15 cellular contexts compared by ENCODE assay signal in genomic region chr12:5524769-5525436, GRCh38.
DNase-seq lines count a peak whose midpoint lies in the region; ATAC-seq and TF ChIP-seq lines count a peak whose summit lies in the region.
"Had no signal": no experiment of that assay in that cellular context is flagged by ENCODE, and none has a peak within 500 bp of the region (broad histone marks: within the 10 kb centered on the region; RNA-seq: fewer than 3 reads in every experiment).

No MANE protein-coding gene starts in this region.

- WGBS in aorta, 2 donors = 88 to 89% methylated on average over 15 of the region's 15 CpGs

- intact Hi-C loops in aorta (cut with DNase I) = no loop called here

- no peaks in the 10 kb centered on the region for H3K4me1 Mint-ChIP-seq in stimulated activated naive CD8-positive, alpha-beta T cell treated with anti-CD3 and anti-CD28 coated beads, Interleukin-15, amount 100 ng/mL, for 72 hours
- H3K4me1 Mint-ChIP-seq in osteocyte (ENCODE audit: unreplicated experiment) = no peaks in the 10 kb centered on the region
- H3K4me1 Mint-ChIP-seq: B cell, IgD-negative memory B cell had no signal

- H3K36me3 ChIP-seq in aorta (ENCODE audit: control insufficient read depth in 1 of 2, insufficient read depth in 2 of 2, low read length in 1 of 2) = no peaks in the 10 kb centered on the region

- H3K27ac ChIP-seq in aorta (ENCODE audit: low read depth in 1 of 2, low read length in 2 of 2) = no peak overlapping the region

- H3K27ac Mint-ChIP-seq in stimulated activated naive CD8-positive, alpha-beta T cell treated with anti-CD3 and anti-CD28 coated beads, Interleukin-15, amount 100 ng/mL, for 72 hours = peak overlapping the region in 1 of 2 donors; percentile 48
- no peak overlapping the region for H3K27ac Mint-ChIP-seq in osteocyte (ENCODE audit: unreplicated experiment)
- H3K27ac Mint-ChIP-seq: B cell; CD4-positive, alpha-beta T cell; IgD-negative memory B cell had no signal

- H3K4me3 ChIP-seq in aorta (ENCODE audit: low read length in 2 of 2) = no peak overlapping the region

- H3K27me3 Mint-ChIP-seq in stimulated activated naive CD8-positive, alpha-beta T cell treated with anti-CD3 and anti-CD28 coated beads, Interleukin-15, amount 100 ng/mL, for 72 hours = no peaks in the 10 kb centered on the region
- H3K27me3 Mint-ChIP-seq in osteocyte (ENCODE audit: unreplicated experiment) = peaks cover 13% of the 10 kb centered on the region
- H3K27me3 Mint-ChIP-seq: CD4-positive, alpha-beta T cell had no signal

- H3K4me1 ChIP-seq in aorta (ENCODE audit: control insufficient read depth in 1 of 2, insufficient read depth in 2 of 2, low read length in 2 of 2) = no peaks in the 10 kb centered on the region

- ATAC-seq in stimulated activated naive CD8-positive, alpha-beta T cell treated with anti-CD3 and anti-CD28 coated beads, Interleukin-15, amount 100 ng/mL, for 72 hours = peak; percentile 28
- no peak for ATAC-seq in stimulated activated naive CD8-positive, alpha-beta T cell treated with anti-CD3 and anti-CD28 coated beads, Interleukin-15, Interleukin-2, amounts not matched to agents 100 U/mL and 50 U/mL, for 24 hours
- ATAC-seq in aorta (ENCODE audit: low FRiP score) (peak; percentile 24), GM19351 (IDR thresholded peaks at IDR 0.05; ENCODE audit: unreplicated experiment) (no peak)
- ATAC-seq: HCT116 had no signal

- TF ChIP-seq CTCF in osteocyte (IDR thresholded peaks at IDR 0.05) = no peak

- no peaks in the 10 kb centered on the region for H3K36me3 Mint-ChIP-seq in osteocyte (ENCODE audit: unreplicated experiment)
- H3K36me3 Mint-ChIP-seq: IgD-negative memory B cell had no signal

- no peak for DNase-seq in stimulated activated naive CD8-positive, alpha-beta T cell treated with anti-CD3 and anti-CD28 coated beads, Interleukin-15, amount 100 ng/mL, for 72 hours
- no peak for DNase-seq in stimulated activated naive CD8-positive, alpha-beta T cell treated with anti-CD3 and anti-CD28 coated beads, Interleukin-15, Interleukin-2, amounts not matched to agents 100 U/mL and 50 U/mL, for 24 hours
- DNase-seq in islet precursor cell (peak; percentile 50), osteocyte (ENCODE audit: extremely low spot score, unreplicated experiment) (peak; percentile 78), aorta (no peak), HCEC 1CT (no peak), cerebellar nuclear complex (lab: John Stamatoyannopoulos, UW) (no peak)
- DNase-seq: C1 segment of cervical spinal cord; Calu3; CD4-positive, alpha-beta T cell; DMS79 had no signal

- no peak overlapping the region for H3K4me3 Mint-ChIP-seq in stimulated activated naive CD8-positive, alpha-beta T cell treated with anti-CD3 and anti-CD28 coated beads, Interleukin-15, amount 100 ng/mL, for 72 hours
- no peak overlapping the region for H3K4me3 Mint-ChIP-seq in osteocyte (ENCODE audit: unreplicated experiment)
- H3K4me3 Mint-ChIP-seq: B cell; CD4-positive, alpha-beta T cell; IgD-negative memory B cell had no signal

- no peaks in the 10 kb centered on the region for H3K9me3 ChIP-seq in aorta (ENCODE audit: control insufficient read depth, low read length)

- no peaks in the 10 kb centered on the region for H3K9me3 Mint-ChIP-seq in stimulated activated naive CD8-positive, alpha-beta T cell treated with anti-CD3 and anti-CD28 coated beads, Interleukin-15, amount 100 ng/mL, for 72 hours
- H3K9me3 Mint-ChIP-seq in osteocyte (ENCODE audit: unreplicated experiment) = no peaks in the 10 kb centered on the region
- H3K9me3 Mint-ChIP-seq: CD4-positive, alpha-beta T cell; IgD-negative memory B cell had no signal

- no peaks in the 10 kb centered on the region for H3K27me3 ChIP-seq in aorta (ENCODE audit: control insufficient read depth in 1 of 2, insufficient read depth in 2 of 2, low read length in 1 of 2)

Comparison
In these comparisons a context has a peak if more than half of its experiments do, and no peak if none do; other contexts are left out.
1. ATAC-seq: peak in stimulated activated naive CD8-positive, alpha-beta T cell treated with anti-CD3 and anti-CD28 coated beads, Interleukin-15, amount 100 ng/mL, for 72 hours (single experiment) and aorta (single experiment); none in stimulated activated naive CD8-positive, alpha-beta T cell treated with anti-CD3 and anti-CD28 coated beads, Interleukin-15, Interleukin-2, amounts not matched to agents 100 U/mL and 50 U/mL, for 24 hours (single experiment) and GM19351 (single experiment).
2. DNase-seq: peak in islet precursor cell (single experiment) and osteocyte (single experiment); none in stimulated activated naive CD8-positive, alpha-beta T cell treated with anti-CD3 and anti-CD28 coated beads, Interleukin-15, amount 100 ng/mL, for 72 hours (0 of 2), stimulated activated naive CD8-positive, alpha-beta T cell treated with anti-CD3 and anti-CD28 coated beads, Interleukin-15, Interleukin-2, amounts not matched to agents 100 U/mL and 50 U/mL, for 24 hours (single experiment), aorta (0 of 2), HCEC 1CT (single experiment) and cerebellar nuclear complex (0 of 2).